Comparison of ENCODE assay signal across 9 cellular contexts in genomic region chr19:6065685-6066365, GRCh38. TPM values are rescaled to one million over a fixed set of nuclear protein-coding genes. Genes with fewer than 3 reads are reported as not detected.
DNase-seq lines count a peak whose midpoint lies in the region; ATAC-seq, FAIRE-seq and TF ChIP-seq lines count a peak whose summit lies in the region.
"Had no signal": no experiment of that assay in that cellular context is flagged by ENCODE, and none has a peak within 500 bp of the region (broad histone marks: within the 10 kb centered on the region; RNA-seq: fewer than 3 reads in every experiment).

No MANE protein-coding gene starts in this region.

- H4K91ac ChIP-seq in H1 (replicated peaks; ENCODE audit: insufficient read length, low read length): no peak overlapping the region

- H3K79me1 ChIP-seq in H1 (ENCODE audit: low read depth, low read length): no peaks in the 10 kb centered on the region

- peaks cover 6% of the 10 kb centered on the region for H3K27me3 Mint-ChIP-seq in CD4-positive, CD25-positive, alpha-beta regulatory T cell

- no peak overlapping the region for H3K18ac ChIP-seq in H1 (ENCODE audit: extremely low read depth, low read length)

- no peak overlapping the region for H3K4ac ChIP-seq in H1 (replicated peaks; ENCODE audit: insufficient read length, low read depth, low read length)

- peaks cover 4% of the 10 kb centered on the region; the same call in 1 of the 2 replicates for H3K23me2 ChIP-seq in H1 (ENCODE audit: low read depth, low read length)

- H3K4me1 ChIP-seq in CD4-positive, CD25-positive, alpha-beta regulatory T cell (ENCODE audit: control insufficient read depth, insufficient read depth, low read length, poor library complexity, severe bottlenecking): peaks cover 31% of the 10 kb centered on the region
- H3K4me1 ChIP-seq in H1 (replicated peaks in 1 of 4; ENCODE audit: control insufficient read depth in 3 of 4, insufficient read depth in 4 of 4, low read length in 3 of 4) (peaks cover 3 to 6% (median 4%) of the 10 kb centered on the region in 4 experiments; a peak in 6 of 7 replicates), neutrophil (ENCODE audit: control insufficient read depth in 1 of 2, insufficient read depth in 1 of 2, low read depth in 1 of 2, low read length in 1 of 2) (peaks cover 75 to 76% of the 10 kb centered on the region in 2 experiments), upper lobe of left lung (peaks cover 52 to 77% (median 74%) of the 10 kb centered on the region in 4 donors)

- H3K56ac ChIP-seq in H1 (replicated peaks; ENCODE audit: insufficient read length, low read depth, low read length): no peak overlapping the region

- H3K4me2 ChIP-seq in H1 (ENCODE audit: insufficient read depth in 1 of 2, low read depth in 2 of 2, low read length in 2 of 2): peak overlapping the region in 1 of 2 experiments; percentile 37; a peak in 2 of 4 replicates

- no peak overlapping the region for H2BK120ac ChIP-seq in H1 (replicated peaks; ENCODE audit: low read depth, low read length)

- POLR2A ChIA-PET in H1 (lab: Charles Lee; ENCODE audit: partially characterized antibody): no interaction called here

- no peaks in the 10 kb centered on the region for H3K9me3 ChIP-seq in CD4-positive, CD25-positive, alpha-beta regulatory T cell (ENCODE audit: control insufficient read depth in 2 of 2, low read length in 2 of 2)
- H3K9me3 ChIP-seq in H1 (ENCODE audit: insufficient read depth in 2 of 2, low read depth in 1 of 2, low read length in 1 of 2): no peaks in the 10 kb centered on the region
- H3K9me3 ChIP-seq in neutrophil: no peaks in the 10 kb centered on the region
- no peaks in the 10 kb centered on the region for H3K9me3 ChIP-seq in upper lobe of left lung

- H4K5ac ChIP-seq in H1 (ENCODE audit: insufficient read length, low read depth, low read length): no peak overlapping the region

- H2BK15ac ChIP-seq in H1 (ENCODE audit: low read length): no peak overlapping the region

- H3K9me3 Mint-ChIP-seq in CD4-positive, CD25-positive, alpha-beta regulatory T cell: peaks cover 0 to 3% (median 0%) of the 10 kb centered on the region in 7 donors

- TF ChIP-seq EP300 in H1 (IDR thresholded peaks at IDR 0.05; ENCODE audit: borderline replicate concordance in 1 of 2, low read depth in 2 of 2, low read length in 2 of 2) (no peak), upper lobe of left lung (IDR thresholded peaks at IDR 0.05) (peak in 1 of 4 donors; percentile 7)

- no peak overlapping the region for H3K4me3 ChIP-seq in CD4-positive, CD25-positive, alpha-beta regulatory T cell (ENCODE audit: low read depth, low read length)
- H3K4me3 ChIP-seq in H1 (ENCODE audit: extremely low read depth in 1 of 4, insufficient read depth in 2 of 4, low read depth in 3 of 4, low read length in 4 of 4) (no peak overlapping the region), neutrophil (ENCODE audit: low read depth in 1 of 2, low read length in 1 of 2) (peak overlapping the region; percentile 55 to 60), upper lobe of left lung (peak overlapping the region in 2 of 4 donors; percentile 1 to 17)

- no peaks in the 10 kb centered on the region for H3K79me2 ChIP-seq in H1 (ENCODE audit: control insufficient read depth in 1 of 2, insufficient read depth in 2 of 2, low read length in 2 of 2)

- peaks cover 9% of the 10 kb centered on the region for H3K36me3 Mint-ChIP-seq in CD4-positive, CD25-positive, alpha-beta regulatory T cell

- no peak overlapping the region for H3K14ac ChIP-seq in H1 (ENCODE audit: insufficient read length)

- H4K8ac ChIP-seq in H1 (ENCODE audit: extremely low read depth, insufficient read depth, low read length): peak overlapping the region; percentile 92; the same call in 1 of the 2 replicates

- WGBS in H1 (ENCODE audit: extremely low coverage in 1 of 2, insufficient coverage in 1 of 2, insufficient read length in 1 of 2, insufficient replicate concordance in 2 of 2, low coverage in 1 of 2, low lambda C conversion rate in 2 of 2, missing lambda C conversion rate in 1 of 2), 2 experiments: 76% methylated on average over 13 of the region's 16 CpGs; no CpG with 5 or more reads in 1 of the 2 experiments
- 12 to 17% methylated on average over 15 of the region's 16 CpGs for WGBS in upper lobe of left lung, 2 donors

- H2BK20ac ChIP-seq in H1 (ENCODE audit: low read length): no peak overlapping the region

- peaks cover 13 to 60% (median 38%) of the 10 kb centered on the region in 4 donors for H3K4me1 Mint-ChIP-seq in CD4-positive, CD25-positive, alpha-beta regulatory T cell

- peak overlapping the region in 2 of 4 donors; percentile 24 to 38 for H3K4me3 Mint-ChIP-seq in CD4-positive, CD25-positive, alpha-beta regulatory T cell

- peak overlapping the region in 2 of 3 donors; percentile 55 to 82 for H3K27ac Mint-ChIP-seq in CD4-positive, CD25-positive, alpha-beta regulatory T cell

- CTCF ChIA-PET in H1 (lab: Charles Lee; ENCODE audit: partially characterized antibody): interaction anchor here (4.1 kb wide), 1 partner anchor 18 kb away, joined by 17 read pairs; no protein-coding TSS in a partner anchor

- TF ChIP-seq POLR2A in H1 (IDR thresholded peaks at IDR 0.05; ENCODE audit: control extremely low read depth in 1 of 2, low read depth in 2 of 2, low read length in 2 of 2) (peak in 1 of 2 experiments; percentile 23; a peak in 1 of 3 replicates), upper lobe of left lung (IDR thresholded peaks at IDR 0.05) (peak in 2 of 4 donors; percentile 26 to 42)

- H2AFZ ChIP-seq in H1 (ENCODE audit: low read length): no peak overlapping the region

- H2AK5ac ChIP-seq in H1 (ENCODE audit: low read depth, low read length): peak overlapping the region; percentile 90; the same call in 1 of the 2 replicates

- DNase-seq in CD4-positive, CD25-positive, alpha-beta regulatory T cell: peak in 1 of 3 donors; percentile 24
- DNase-seq in NCI-H1417 treated with DMSO at 0.1 percent for 48 hours (lab: John Stamatoyannopoulos, UW): peak; percentile 72
- peak; percentile 51 to 57 for DNase-seq in activated CD4-positive, alpha-beta T cell treated with anti-CD3 and anti-CD28 coated beads, Interleukin-2, amount 50 U/mL, for 4 hours
- no peak for DNase-seq in H1 (ENCODE audit: low read depth in 1 of 2, low spot score in 2 of 2)
- DNase-seq in upper lobe of left lung: peak in 1 of 2 donors; percentile 69
- no peak for DNase-seq in retina

- no peaks in the 10 kb centered on the region for H3K27me3 ChIP-seq in CD4-positive, CD25-positive, alpha-beta regulatory T cell (ENCODE audit: control insufficient read depth, insufficient read depth, low read length)
- no peaks in the 10 kb centered on the region for H3K27me3 ChIP-seq in H1 (replicated peaks in 1 of 4; ENCODE audit: control insufficient read depth in 3 of 4, extremely low read depth in 1 of 4, insufficient read depth in 3 of 4, low read length in 3 of 4)
- H3K27me3 ChIP-seq in neutrophil: no peaks in the 10 kb centered on the region
- no peaks in the 10 kb centered on the region for H3K27me3 ChIP-seq in upper lobe of left lung

- peak; percentile 27 to 33 for ATAC-seq in CD4-positive, CD25-positive, alpha-beta regulatory T cell (ENCODE audit: low read depth in 2 of 2)
- ATAC-seq in upper lobe of left lung (ENCODE audit: low FRiP score in 2 of 2) (peak; percentile 55 to 60), GM18511 (IDR thresholded peaks at IDR 0.05; ENCODE audit: unreplicated experiment) (no peak)

- FAIRE-seq in H1 (lab: Jason Lieb, UNC): no peak

- no peak overlapping the region for H3K23ac ChIP-seq in H1 (ENCODE audit: insufficient read length)

- peaks cover 2% of the 10 kb centered on the region in 2 experiments for H4K20me1 ChIP-seq in H1 (replicated peaks in 1 of 2; ENCODE audit: control insufficient read depth in 1 of 2, insufficient read depth in 2 of 2, low read length in 2 of 2)

- peak overlapping the region in 3 of 4 experiments; percentile 56 to 69 (median 67); a peak in 3 of 7 replicates for H3K9ac ChIP-seq in H1 (replicated peaks in 1 of 4; ENCODE audit: extremely low read depth in 1 of 4, low read depth in 3 of 4, low read length in 3 of 4)

- H3K36me3 ChIP-seq in CD4-positive, CD25-positive, alpha-beta regulatory T cell (ENCODE audit: control insufficient read depth, insufficient read depth, low read length): no peaks in the 10 kb centered on the region
- H3K36me3 ChIP-seq in H1 (ENCODE audit: control insufficient read depth in 2 of 4, insufficient read depth in 4 of 4, low read length in 3 of 4) (no peaks in the 10 kb centered on the region), neutrophil (no peaks in the 10 kb centered on the region), upper lobe of left lung (no peaks in the 10 kb centered on the region)

- TF ChIP-seq CTCF in H1 (IDR thresholded peaks at IDR 0.05; ENCODE audit: control extremely low read depth in 1 of 3, insufficient read depth in 1 of 3, low read depth in 1 of 3, low read length in 3 of 3) (no peak), neutrophil (IDR thresholded peaks at IDR 0.05) (no peak), upper lobe of left lung (IDR thresholded peaks at IDR 0.05) (no peak)

- H2BK12ac ChIP-seq in H1 (ENCODE audit: low read depth, low read length): peak overlapping the region; percentile 94; the same call in 1 of the 2 replicates

- no peak overlapping the region for H2BK5ac ChIP-seq in H1 (ENCODE audit: low read depth, low read length)

- TF ChIP-seq RAD21 in H1 (IDR thresholded peaks at IDR 0.05 in 1 of 2, conservative IDR thresholded peaks at IDR 0.05 in 1 of 2; ENCODE audit: low read depth in 2 of 2, low read length in 2 of 2): no peak

- H3K27ac ChIP-seq in CD4-positive, CD25-positive, alpha-beta regulatory T cell (ENCODE audit: insufficient read depth, low read length, poor library complexity, severe bottlenecking): no peak overlapping the region
- H3K27ac ChIP-seq in H1 (ENCODE audit: low read depth, low read length): peak overlapping the region; percentile 80
- H3K27ac ChIP-seq in neutrophil: peak overlapping the region; percentile 82
- peak overlapping the region; percentile 73 to 97 (median 84) for H3K27ac ChIP-seq in upper lobe of left lung
- H3K27ac ChIP-seq: epithelial cell of prostate had no signal

TF ChIP-seq in H1, 55 proteins besides CTCF, POLR2A, EP300 and RAD21:
- no peak for TF ChIP-seq CBX5 (IDR thresholded peaks at IDR 0.05; ENCODE audit: low read depth, low read length)
- no peak for TF ChIP-seq CHD2 (IDR thresholded peaks at IDR 0.05; ENCODE audit: low read length)

RNA-seq across cellular contexts. Expression of gene RFX2, which starts 44.5 kb away (rescaled TPM):
- total RNA-seq in CD4-positive, CD25-positive, alpha-beta regulatory T cell: 3.3 TPM
- 1 to 10 TPM; 1.3 to 3.0 (median 1.9) TPM for polyA plus RNA-seq in CD4-positive, CD25-positive, alpha-beta regulatory T cell
- 4.8 and 5.5 TPM in 2 replicates for total RNA-seq in H1 (2021; fragmentation: NEBNext Ultra II Directional; extraction: Animal tissue kit (Norgen Biotek cat#: 25700))
- polyA plus RNA-seq in H1 (2011; rRNA removed): 5.3 and 5.9 TPM in 2 replicates
- polyA plus RNA-seq in H1 (2011; cell fraction: cytosol; rRNA removed): 5.6 TPM
- polyA plus RNA-seq in H1 (2011; cell fraction: nucleus; rRNA removed): 7.7 TPM
- polyA plus RNA-seq in H1 (2012, experiment 1 of 2): 1.8 to 4.5 TPM (median 3.3 TPM) in 4 replicates
- 3.1 TPM for polyA plus RNA-seq in H1 (2012, experiment 2 of 2)
- polyA plus RNA-seq in H1 (2013, experiment 1 of 2): 2.8 TPM
- polyA plus RNA-seq in H1 (2013, experiment 2 of 2): 3.4 TPM
- 5.0 and 6.5 TPM in 2 replicates for polyA minus RNA-seq in H1 (2011; rRNA and poly(A)+ RNA removed)
- polyA minus RNA-seq in H1 (2011; cell fraction: cytosol; rRNA and poly(A)+ RNA removed): 7.0 TPM
- 9.9 TPM for polyA minus RNA-seq in H1 (2011; cell fraction: nucleus; rRNA and poly(A)+ RNA removed)
- 100 to 1,000 TPM in 1 of 6 donors, 10 to 100 TPM in 5; 14.3 to 111 (median 28.6) TPM for total RNA-seq in upper lobe of left lung

Comparison
In these comparisons a context has a peak if more than half of its experiments do, and no peak if none do; other contexts are left out.
1. DNase-seq: peak in NCI-H1417 treated with DMSO at 0.1 percent for 48 hours (single experiment) and activated CD4-positive, alpha-beta T cell treated with anti-CD3 and anti-CD28 coated beads, Interleukin-2, amount 50 U/mL, for 4 hours (2 of 2); none in H1 (0 of 2) and retina (single experiment).
2. H3K4me3 ChIP-seq: peak in neutrophil (2 of 2); none in CD4-positive, CD25-positive, alpha-beta regulatory T cell (single experiment) and H1 (0 of 4).